18 cellular contexts compared by ENCODE assay signal in the genomic region with DNA sequence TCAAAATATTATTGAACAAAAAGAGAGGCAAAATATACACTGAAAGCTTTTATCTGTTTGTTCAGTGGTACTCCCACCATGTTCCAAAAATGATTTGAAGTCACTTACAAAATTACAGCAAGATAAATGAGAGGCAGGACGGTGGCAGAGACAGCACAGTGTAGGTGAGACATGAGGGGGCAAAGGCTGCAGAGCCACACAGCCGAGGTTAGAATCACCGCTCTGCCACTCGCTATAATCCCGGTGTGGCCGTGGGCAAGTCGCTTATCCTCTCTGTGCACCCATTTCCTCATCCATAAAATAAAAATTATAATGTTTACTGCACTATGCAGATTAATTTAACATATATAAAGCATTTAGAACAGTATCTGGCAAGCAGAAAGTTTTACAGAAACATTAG.
DNase-seq lines count a peak whose midpoint lies in the region; ATAC-seq and TF ChIP-seq lines count a peak whose summit lies in the region.
"Had no signal": no experiment of that assay in that cellular context is flagged by ENCODE, and none has a peak within 500 bp of the region (broad histone marks: within the 10 kb centered on the region; RNA-seq: fewer than 3 reads in every experiment).

No MANE protein-coding gene starts in this region.

- intact Hi-C loops in sigmoid colon (cut with DNase I): no loop called here

- ATAC-seq in GM18868 (IDR thresholded peaks at IDR 0.05; ENCODE audit: unreplicated experiment): peak; percentile 20
- peak; percentile 5 for ATAC-seq in HG02885 (IDR thresholded peaks at IDR 0.05; ENCODE audit: poor library complexity, unreplicated experiment)
- no peak for ATAC-seq in HG03025 (IDR thresholded peaks at IDR 0.05; ENCODE audit: low FRiP score, unreplicated experiment)

- DNase-seq in sigmoid colon (no peak), cerebellar nuclear complex (lab: John Stamatoyannopoulos, UW) (no peak), NCI-H2171 (lab: John Stamatoyannopoulos, UW) (no peak), NCI-H526 (lab: John Stamatoyannopoulos, UW) (no peak)
- DNase-seq: activated CD4-positive, alpha-beta T cell treated with anti-CD3 and anti-CD28 coated beads for 1 hour; AML-193; IMR-90; NCI-H187; ovary; PC-9; stimulated activated CD4-positive, alpha-beta T cell treated with anti-CD3 and anti-CD28 coated beads, Interleukin-4, amount 100 ng/mL, for 4 hours had no signal

- TF ChIP-seq POLR2A in sigmoid colon (IDR thresholded peaks at IDR 0.05): no peak

- no peak for TF ChIP-seq EP300 in sigmoid colon (IDR thresholded peaks at IDR 0.05)

- H3K9me3 ChIP-seq in endocrine pancreas (ENCODE audit: control insufficient read depth, low read length): no peaks in the 10 kb centered on the region
- H3K9me3 ChIP-seq in sigmoid colon: no peaks in the 10 kb centered on the region
- H3K9me3 ChIP-seq: breast epithelium, ovary had no signal

- H3K4me1 ChIP-seq in endocrine pancreas (ENCODE audit: control insufficient read depth, insufficient read depth, low read length): peaks cover 5% of the 10 kb centered on the region
- H3K4me1 ChIP-seq in sigmoid colon: peaks cover 0 to 36% (median 22%) of the 10 kb centered on the region in 4 donors
- H3K4me1 ChIP-seq: breast epithelium had no signal

- H3K27me3 ChIP-seq in endocrine pancreas (ENCODE audit: control insufficient read depth, insufficient read depth, low read length) (no peaks in the 10 kb centered on the region), sigmoid colon (no peaks in the 10 kb centered on the region)
- H3K27me3 ChIP-seq: breast epithelium, ovary had no signal

- peak overlapping the region in 3 of 4 donors; percentile 3 to 13 (median 10) for H3K27ac ChIP-seq in sigmoid colon
- H3K27ac ChIP-seq: breast epithelium, HL-60, ovary had no signal

- no peaks in the 10 kb centered on the region for H3K36me3 ChIP-seq in endocrine pancreas (ENCODE audit: control insufficient read depth, insufficient read depth, low read length)
- H3K36me3 ChIP-seq in sigmoid colon: no peaks in the 10 kb centered on the region
- H3K36me3 ChIP-seq: breast epithelium, ovary had no signal

- peak overlapping the region; percentile 4 for H3K4me3 ChIP-seq in endocrine pancreas (ENCODE audit: control insufficient read depth, insufficient read depth, low read length)
- H3K4me3 ChIP-seq in sigmoid colon: no peak overlapping the region
- H3K4me3 ChIP-seq: breast epithelium, ovary, PC-9, smooth muscle cell had no signal

- no peak overlapping the region for H3K9ac ChIP-seq in endocrine pancreas (ENCODE audit: control insufficient read depth, insufficient read depth, low read length)

- WGBS in sigmoid colon, 2 donors: 71 to 88% methylated on average over 7 of the region's 7 CpGs

- no peak for TF ChIP-seq CTCF in sigmoid colon (IDR thresholded peaks at IDR 0.05)
